ENCODE assay signal across 8 cellular contexts in the genomic region with DNA sequence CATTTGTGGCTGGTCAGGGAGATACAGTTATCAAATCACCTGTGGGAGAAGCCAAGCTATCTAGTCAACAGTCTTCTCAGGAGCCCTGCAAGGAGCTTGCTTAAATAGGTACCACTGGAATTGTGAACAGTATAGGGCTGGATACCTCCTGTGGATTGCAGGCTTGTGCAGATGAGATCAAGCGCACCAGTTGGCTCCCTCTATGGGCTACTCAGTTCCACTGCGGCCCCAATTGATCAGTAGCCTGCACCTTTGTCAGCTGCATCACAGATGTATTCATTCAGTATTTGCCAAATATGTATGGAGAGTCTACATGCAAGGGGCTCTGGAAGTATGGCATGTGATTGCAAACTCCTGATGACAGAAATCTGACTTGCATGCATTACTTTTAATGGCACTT. TPM values are rescaled to one million over a fixed set of nuclear protein-coding genes. Genes with fewer than 3 reads are reported as not detected.
DNase-seq lines count a peak whose midpoint lies in the region; ATAC-seq, FAIRE-seq and TF ChIP-seq lines count a peak whose summit lies in the region.

No MANE protein-coding gene starts in this region.

- H3K27me3 ChIP-seq in RWPE2 (ENCODE audit: insufficient read depth, poor library complexity, severe bottlenecking) (no peaks in the 10 kb centered on the region), keratinocyte (ENCODE audit: control insufficient read depth, extremely low read depth, insufficient read depth, low read length) (no peaks in the 10 kb centered on the region)

- no peak overlapping the region for H3K9ac ChIP-seq in keratinocyte (ENCODE audit: control insufficient read depth, extremely low read depth, insufficient read depth, low read length)

- no peaks in the 10 kb centered on the region for H3K36me3 Mint-ChIP-seq in activated T-helper 17 cell treated with anti-CD3 and anti-CD28 coated beads, Interleukin-2, amount 50 U/mL, for 72 hours (ENCODE audit: low read depth)

- H3K27ac Mint-ChIP-seq in activated T-helper 17 cell treated with anti-CD3 and anti-CD28 coated beads, Interleukin-2, amount 50 U/mL, for 72 hours: no peak overlapping the region

- no peaks in the 10 kb centered on the region for H3K4me1 ChIP-seq in RWPE2 (ENCODE audit: insufficient read depth, poor library complexity, severe bottlenecking)
- no peaks in the 10 kb centered on the region for H3K4me1 ChIP-seq in keratinocyte (ENCODE audit: control insufficient read depth, extremely low read depth, insufficient read depth, low read length)

- H4K20me1 ChIP-seq in keratinocyte (ENCODE audit: control insufficient read depth, extremely low read depth, insufficient read depth, low read length): no peaks in the 10 kb centered on the region

- H3K27me3 Mint-ChIP-seq in activated T-helper 17 cell treated with anti-CD3 and anti-CD28 coated beads, Interleukin-2, amount 50 U/mL, for 72 hours: no peaks in the 10 kb centered on the region

- H3K4me3 ChIP-seq in HFF-Myc (replicated peaks; ENCODE audit: low read depth, low read length) (no peak overlapping the region), RWPE2 (ENCODE audit: severe bottlenecking) (no peak overlapping the region), keratinocyte (ENCODE audit: control insufficient read depth in 2 of 3, extremely low read depth in 1 of 3, insufficient read depth in 2 of 3, low read depth in 1 of 3, low read length in 3 of 3) (no peak overlapping the region)

- DNase-seq in D341Med (ENCODE audit: low spot score) (peak; percentile 38), HFF-Myc (ENCODE audit: extremely low read depth, low read depth) (no peak), RWPE2 (ENCODE audit: low spot score) (no peak), keratinocyte (ENCODE audit: low read depth, low spot score) (no peak), NCI-H2107 (lab: John Stamatoyannopoulos, UW) (no peak), medulla oblongata (ENCODE audit: extremely low spot score) (no peak), NCI-H1048 (lab: John Stamatoyannopoulos, UW) (no peak)

- ATAC-seq in RWPE2 (ENCODE audit: low read depth): peak; percentile 80; the same call in 2 of the 3 replicates
- ATAC-seq in activated T-helper 17 cell treated with anti-CD3 and anti-CD28 coated beads, Interleukin-2, amount 50 U/mL, for 72 hours (replicated peaks): no peak

- H2AFZ ChIP-seq in keratinocyte (ENCODE audit: control insufficient read depth, low read length): no peak overlapping the region

- H3K36me3 ChIP-seq in RWPE2 (ENCODE audit: low read depth): no peaks in the 10 kb centered on the region
- H3K36me3 ChIP-seq in keratinocyte (ENCODE audit: control insufficient read depth in 2 of 2, extremely low read depth in 1 of 2, insufficient read depth in 2 of 2, low read length in 2 of 2): no peaks in the 10 kb centered on the region

- FAIRE-seq in keratinocyte (lab: Jason Lieb, UNC): no peak

- no peaks in the 10 kb centered on the region for H3K4me1 Mint-ChIP-seq in activated T-helper 17 cell treated with anti-CD3 and anti-CD28 coated beads, Interleukin-2, amount 50 U/mL, for 72 hours

- no peak overlapping the region for H3K4me3 Mint-ChIP-seq in activated T-helper 17 cell treated with anti-CD3 and anti-CD28 coated beads, Interleukin-2, amount 50 U/mL, for 72 hours

- no peak overlapping the region for H3K4me2 ChIP-seq in keratinocyte (ENCODE audit: control insufficient read depth, extremely low read depth, insufficient read depth, low read depth, low read length)

- no peaks in the 10 kb centered on the region for H3K79me2 ChIP-seq in keratinocyte (ENCODE audit: control insufficient read depth, insufficient read depth, low read length)

- H3K9me3 ChIP-seq in RWPE2 (ENCODE audit: severe bottlenecking) (no peaks in the 10 kb centered on the region), keratinocyte (ENCODE audit: control insufficient read depth, low read depth, low read length) (no peaks in the 10 kb centered on the region)

- H3K27ac ChIP-seq in RWPE2 (ENCODE audit: poor library complexity, severe bottlenecking) (no peak overlapping the region), keratinocyte (ENCODE audit: control insufficient read depth, insufficient read depth, low read length) (no peak overlapping the region)

- peak; percentile 23 for TF ChIP-seq CTCF in HFF-Myc (IDR thresholded peaks at IDR 0.05; ENCODE audit: low read depth, low read length, missing control alignments)
- TF ChIP-seq CTCF in RWPE2 (IDR thresholded peaks at IDR 0.05; ENCODE audit: poor library complexity, severe bottlenecking): peak; percentile 51
- peak; percentile 60 to 81 (median 80) for TF ChIP-seq CTCF in keratinocyte (optimal IDR thresholded peaks at IDR 0.05 in 1 of 3, IDR thresholded peaks at IDR 0.05 in 1 of 3, conservative IDR thresholded peaks at IDR 0.05 in 1 of 3; ENCODE audit: extremely low read depth in 1 of 3, insufficient read depth in 2 of 3, low read length in 3 of 3)

- H3K9me3 Mint-ChIP-seq in activated T-helper 17 cell treated with anti-CD3 and anti-CD28 coated beads, Interleukin-2, amount 50 U/mL, for 72 hours: no peaks in the 10 kb centered on the region

- H3K9me1 ChIP-seq in keratinocyte (ENCODE audit: control insufficient read depth, extremely low read depth, insufficient read depth, low read length): no peaks in the 10 kb centered on the region

- dilution Hi-C loops in keratinocyte (cut with MboI; ENCODE audit: extremely low pct_ligation_motif_present, low sequenced_read_pairs): no loop called here

RNA-seq across cellular contexts. Expression of gene TEX13A, which starts 28.6 kb away (rescaled TPM):
- not detected in 3 replicates for polyA plus RNA-seq in keratinocyte
- polyA plus RNA-seq in keratinocyte (2011; ENCODE audit: low read depth): not detected
- not detected in 2 replicates for polyA plus RNA-seq in keratinocyte (2011; cell fraction: cytosol; rRNA removed)
- polyA plus RNA-seq in keratinocyte (2011; cell fraction: nucleus; rRNA removed): 0.11 TPM in 1 of 2 replicates, not detected in the other
- polyA plus RNA-seq in keratinocyte (2012; ENCODE audit: low replicate concordance): not detected in 2 replicates
- not detected in 3 replicates for polyA minus RNA-seq in keratinocyte
- polyA minus RNA-seq in keratinocyte (2011; cell fraction: cytosol; rRNA and poly(A)+ RNA removed): not detected
- polyA minus RNA-seq in keratinocyte (2011; cell fraction: nucleus; rRNA and poly(A)+ RNA removed): not detected in 2 replicates
- not detected for total RNA-seq in activated T-helper 17 cell treated with anti-CD3 and anti-CD28 coated beads, Interleukin-2, amount 50 U/mL, for 72 hours

Comparison
In these comparisons a context has a peak if more than half of its experiments do, and no peak if none do; other contexts are left out.
1. CTCF ChIP-seq: peak in every context shown above with its lines; median percentile 80 in keratinocyte; 51 in RWPE2; 23 in HFF-Myc.